In genomic region chr9:27247756-27248155, GRCh38 we compare ENCODE assay signal across 8 cellular contexts. TPM values are rescaled to one million over a fixed set of nuclear protein-coding genes. Genes with fewer than 3 reads are reported as not detected.
DNase-seq lines count a peak whose midpoint lies in the region; ATAC-seq and TF ChIP-seq lines count a peak whose summit lies in the region.

No MANE protein-coding gene starts in this region.

- ATAC-seq in GM19372 (IDR thresholded peaks at IDR 0.05; ENCODE audit: low read depth, unreplicated experiment) (peak; percentile 65), HG03521 (IDR thresholded peaks at IDR 0.05; ENCODE audit: unreplicated experiment) (peak; percentile 64), esophagus mucosa (peak; percentile 60), T-cell (replicated peaks in 1 of 4) (no peak)

- in situ Hi-C loops in G401 (cut with HindIII; ENCODE audit: low sequenced_read_pairs), result no loop called here

- H3K4me3 ChIP-seq in neural cell (ENCODE audit: low read length), result no peak overlapping the region

- peak; percentile 88 for DNase-seq in Daoy (ENCODE audit: low read depth)
- DNase-seq in RPMI8226, result peak; percentile 25
- no peak for DNase-seq in G401 (ENCODE audit: low spot score)
- no peak for DNase-seq in T-cell

- H3K4me2 ChIP-seq in neural cell (ENCODE audit: low read length), result no peak overlapping the region

- peak; percentile 21 for TF ChIP-seq CTCF in neural cell (IDR thresholded peaks at IDR 0.05; ENCODE audit: poor library complexity, severe bottlenecking)

- no peaks in the 10 kb centered on the region for H3K4me1 Mint-ChIP-seq in T-cell

- no peaks in the 10 kb centered on the region for H3K27me3 ChIP-seq in neural cell (ENCODE audit: insufficient read depth, low read depth, low read length)

- H3K9ac ChIP-seq in neural cell (ENCODE audit: low read length), result no peak overlapping the region

- no peaks in the 10 kb centered on the region for H3K36me3 Mint-ChIP-seq in T-cell

- no peaks in the 10 kb centered on the region for H3K9me3 ChIP-seq in neural cell (ENCODE audit: low read length)

- POLR2A ChIA-PET in T-cell (lab: Charles Lee), result no interaction called here

- H3K4me3 Mint-ChIP-seq in T-cell, result no peak overlapping the region

- no peaks in the 10 kb centered on the region for H3K9me2 ChIP-seq in neural cell (ENCODE audit: insufficient read depth, low read length)

- no peaks in the 10 kb centered on the region for H3F3A ChIP-seq in neural cell (ENCODE audit: insufficient read depth, low read length, poor library complexity, severe bottlenecking)

- H3K9me3 Mint-ChIP-seq in T-cell, result peaks cover 0 to 4% (median 4%) of the 10 kb centered on the region in 3 donors

- H3K27me3 Mint-ChIP-seq in T-cell, result peaks cover 6 to 16% of the 10 kb centered on the region in 2 donors

- no peak overlapping the region for H3K27ac Mint-ChIP-seq in T-cell

- no peak overlapping the region for H2AFZ ChIP-seq in neural cell (ENCODE audit: low read depth, low read length)

- H4K20me1 ChIP-seq in neural cell (ENCODE audit: insufficient read depth), result no peaks in the 10 kb centered on the region

- no peak for TF ChIP-seq EP300 in neural cell (conservative IDR thresholded peaks at IDR 0.05; ENCODE audit: poor library complexity, severe bottlenecking)

- CTCF ChIA-PET in T-cell (lab: Charles Lee), result interaction anchor here in 1 of 2 donors (0.6 kb wide), 1 partner anchor 29 kb away, joined by 3 read pairs; no protein-coding TSS in a partner anchor

- no peaks in the 10 kb centered on the region for H3K36me3 ChIP-seq in neural cell (ENCODE audit: insufficient read depth, low read length)

- no peak for TF ChIP-seq RAD21 in neural cell (conservative IDR thresholded peaks at IDR 0.05)

- no peaks in the 10 kb centered on the region for H3K79me2 ChIP-seq in neural cell (replicated peaks; ENCODE audit: insufficient read depth, low read length)

- H3K27ac ChIP-seq in neural cell (ENCODE audit: low read length), result no peak overlapping the region

TF ChIP-seq in neural cell, 6 proteins besides CTCF, POLR2A, EP300 and RAD21:
- TF ChIP-seq EZH2 (IDR thresholded peaks at IDR 0.05; ENCODE audit: borderline replicate concordance, insufficient read depth, low read length, poor library complexity, severe bottlenecking) (no peak), SMC3 (conservative IDR thresholded peaks at IDR 0.05; ENCODE audit: poor library complexity) (no peak), REST (IDR thresholded peaks at IDR 0.05; ENCODE audit: borderline replicate concordance) (no peak), POLR2AphosphoS5 (IDR thresholded peaks at IDR 0.05) (no peak), TAF1 (IDR thresholded peaks at IDR 0.05; ENCODE audit: low read depth) (no peak), MXI1 (conservative IDR thresholded peaks at IDR 0.05; ENCODE audit: poor library complexity, severe bottlenecking) (no peak)

RNA-seq across cellular contexts. Expression of gene EQTN, which starts 49.2 kb away (rescaled TPM):
- total RNA-seq in Daoy (2014; rRNA removed; shearing (Covaris generic)), result not detected in 2 replicates
- total RNA-seq in esophagus mucosa (not detected), T-cell (not detected)
- not detected in 2 replicates for polyA plus RNA-seq in neural cell
- 0.73 and 1.0 TPM in 2 replicates for polyA minus RNA-seq in neural cell
- total RNA-seq in G401 (2014; rRNA removed; shearing (Covaris generic)), result not detected in 2 replicates

Comparison
In these comparisons a context has a peak if more than half of its experiments do, and no peak if none do; other contexts are left out.
1. DNase-seq: peak in Daoy (single experiment) and RPMI8226 (single experiment); none in G401 (single experiment) and T-cell (0 of 34).
2. ATAC-seq: peak in GM19372 (single experiment), HG03521 (single experiment) and esophagus mucosa (single experiment); none in T-cell (0 of 4).